In the genomic region with DNA sequence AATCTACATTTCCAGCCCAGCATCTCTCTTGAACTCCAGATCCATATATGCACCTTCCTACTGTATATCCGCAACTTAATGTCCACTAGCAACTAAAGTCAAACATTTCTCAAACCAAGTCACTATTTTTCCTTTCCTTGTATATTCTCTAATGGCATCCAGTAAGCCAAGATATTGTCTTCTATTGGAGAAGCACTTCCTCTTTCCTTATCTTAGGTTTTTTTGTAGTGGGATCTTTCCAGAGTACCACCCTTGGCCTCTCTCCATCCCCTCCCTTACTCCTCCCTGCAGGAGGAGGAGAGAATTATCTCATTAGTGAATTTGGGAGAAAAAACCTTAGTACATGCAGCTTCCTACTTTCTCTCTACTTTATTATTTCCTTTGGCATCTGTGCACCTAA, we compare ENCODE assay signal across 19 cellular contexts. TPM values are rescaled to one million over a fixed set of nuclear protein-coding genes. Genes with fewer than 3 reads are reported as not detected.
DNase-seq lines count a peak whose midpoint lies in the region; ATAC-seq, FAIRE-seq and TF ChIP-seq lines count a peak whose summit lies in the region.
"Had no signal": no experiment of that assay in that cellular context is flagged by ENCODE, and none has a peak within 500 bp of the region (broad histone marks: within the 10 kb centered on the region; RNA-seq: fewer than 3 reads in every experiment).

No MANE protein-coding gene starts in this region.

- no peak for DNase-seq in GM12891 (ENCODE audit: insufficient read length, low spot score)
- DNase-seq in GM12878 (ENCODE audit: low read depth, low spot score): no peak
- DNase-seq in pancreas: no peak
- DNase-seq in stimulated activated CD4-positive, alpha-beta T cell treated with anti-CD3 and anti-CD28 coated beads, Interleukin-15, amount 100 ng/mL, for 24 hours: no peak
- DNase-seq: AML-193; Caco-2; Calu3; CD4-positive, alpha-beta T cell; CD8-positive, alpha-beta T cell; DMS79 treated with DMSO at 0.1 percent for 48 hours; GF-D8 had no signal

- BruUV-seq in GM12878 (replicated peaks; lab: Mats Ljungman, UMichigan): no TSS peak

- H2AFZ ChIP-seq in GM12878 (ENCODE audit: control insufficient read depth, low read depth, low read length) (no peak overlapping the region), parathyroid adenoma (peak overlapping the region; percentile 14)

- H3K4me3 ChIP-seq in GM12878 (no peak overlapping the region), parathyroid adenoma (ENCODE audit: low read depth, low read length) (no peak overlapping the region), pancreas (no peak overlapping the region)
- H3K4me3 ChIP-seq: A549; BLaER1 treated with 17β-estradiol and CSF1 and Interleukin-3, amounts not matched to agents 10 nM and 100 nM had no signal

- H3K27me3 ChIP-seq in GM12878 (replicated peaks in 1 of 2; ENCODE audit: control insufficient read depth in 2 of 2, insufficient read depth in 2 of 2, low read length in 1 of 2): no peaks in the 10 kb centered on the region; a peak in 1 of 4 replicates
- H3K27me3 ChIP-seq in parathyroid adenoma (ENCODE audit: control insufficient read depth, insufficient read depth, low read length): no peaks in the 10 kb centered on the region
- H3K27me3 ChIP-seq in pancreas: no peaks in the 10 kb centered on the region
- H3K27me3 ChIP-seq: BLaER1 treated with 17β-estradiol and CSF1 and Interleukin-3, amounts not matched to agents 10 nM and 100 nM had no signal

- no peak for ATAC-seq in GM12878
- ATAC-seq in pancreas: no peak
- ATAC-seq: A549; CD8-positive, alpha-beta T cell had no signal

- in situ Hi-C loops in GM12878 (cut with MboI): no loop called here

- POLR2A ChIA-PET in GM12878 (lab: Charles Lee): no interaction called here

- FAIRE-seq in GM12891 (lab: Jason Lieb, UNC) (no peak), GM12878 (lab: Jason Lieb, UNC) (no peak), pancreas (lab: Jason Lieb, UNC) (no peak)
- FAIRE-seq: A549, D721Med, G401.6, GM19239 had no signal

- H3K79me2 ChIP-seq in GM12878 (ENCODE audit: control insufficient read depth, insufficient read depth, low read length) (no peaks in the 10 kb centered on the region), parathyroid adenoma (no peaks in the 10 kb centered on the region)

- no peak overlapping the region for H3K27ac ChIP-seq in GM12878 (ENCODE audit: control insufficient read depth, insufficient read depth)
- H3K27ac ChIP-seq in parathyroid adenoma: no peak overlapping the region
- no peak overlapping the region for H3K27ac ChIP-seq in pancreas
- H3K27ac ChIP-seq: 22Rv1; A549; BLaER1 treated with 17β-estradiol and CSF1 and Interleukin-3, amounts not matched to agents 10 nM and 100 nM; C4-2B had no signal

- H4K20me1 ChIP-seq in GM12878 (ENCODE audit: control insufficient read depth, insufficient read depth): no peaks in the 10 kb centered on the region
- H4K20me1 ChIP-seq: BLaER1 treated with 17β-estradiol and CSF1 and Interleukin-3, amounts not matched to agents 10 nM and 100 nM had no signal

- TF ChIP-seq POLR2A in GM12891 (IDR thresholded peaks at IDR 0.05; ENCODE audit: low read depth, low read length) (no peak), GM12878 (IDR thresholded peaks at IDR 0.05; ENCODE audit: low read depth, low read length) (no peak)

- RAD21 ChIA-PET in GM12878 (lab: Charles Lee; ENCODE audit: unreplicated experiment): no interaction called here

- H3K4me2 ChIP-seq in GM12878 (ENCODE audit: control insufficient read depth, insufficient read depth) (no peak overlapping the region), parathyroid adenoma (ENCODE audit: low read length) (no peak overlapping the region)
- H3K4me2 ChIP-seq: A549; BLaER1 treated with 17β-estradiol and CSF1 and Interleukin-3, amounts not matched to agents 10 nM and 100 nM had no signal

- no peak for TF ChIP-seq CTCF in GM12878 (IDR thresholded peaks at IDR 0.05 in 2 of 3, conservative IDR thresholded peaks at IDR 0.05 in 1 of 3; ENCODE audit: control insufficient read depth in 2 of 3, extremely low read depth in 1 of 3, insufficient read depth in 1 of 3, low read depth in 3 of 3, low read length in 3 of 3)
- TF ChIP-seq CTCF in parathyroid adenoma (IDR thresholded peaks at IDR 0.05): no peak
- TF ChIP-seq CTCF in pancreas (IDR thresholded peaks at IDR 0.05): no peak

- SMC1A ChIA-PET in GM12878 (lab: Charles Lee; ENCODE audit: uncharacterized antibody, unreplicated experiment): no interaction called here

- TF ChIP-seq EP300 in GM12878 (IDR thresholded peaks at IDR 0.05; ENCODE audit: borderline replicate concordance in 1 of 2, control insufficient read depth in 1 of 2, low read depth in 2 of 2, low read length in 2 of 2): no peak

- CTCF ChIA-PET in GM12878 (lab: Yijun Ruan, JAX): interaction anchor here (0.6 kb wide), 1 partner anchor 902 kb away, joined by 3 read pairs; no protein-coding TSS in a partner anchor

- TF ChIP-seq RAD21 in GM12878 (IDR thresholded peaks at IDR 0.05; ENCODE audit: insufficient read depth, low read depth, low read length): no peak

- H3K9ac ChIP-seq in GM12878 (ENCODE audit: control insufficient read depth, insufficient read depth, low read length) (no peak overlapping the region), parathyroid adenoma (no peak overlapping the region)
- H3K9ac ChIP-seq: BLaER1 treated with 17β-estradiol and CSF1 and Interleukin-3, amounts not matched to agents 10 nM and 100 nM had no signal

- H3K36me3 ChIP-seq in GM12878 (ENCODE audit: control insufficient read depth in 2 of 2, insufficient read depth in 2 of 2, low read length in 1 of 2) (no peaks in the 10 kb centered on the region), parathyroid adenoma (ENCODE audit: control insufficient read depth, insufficient read depth, low read length) (no peaks in the 10 kb centered on the region), pancreas (no peaks in the 10 kb centered on the region)
- H3K36me3 ChIP-seq: BLaER1 treated with 17β-estradiol and CSF1 and Interleukin-3, amounts not matched to agents 10 nM and 100 nM had no signal

- H3K4me1 ChIP-seq in GM12878 (ENCODE audit: control insufficient read depth, insufficient read depth, low read length) (no peaks in the 10 kb centered on the region), parathyroid adenoma (no peaks in the 10 kb centered on the region), pancreas (no peaks in the 10 kb centered on the region)
- H3K4me1 ChIP-seq: A549; BLaER1 treated with 17β-estradiol and CSF1 and Interleukin-3, amounts not matched to agents 10 nM and 100 nM had no signal

- H3K9me3 ChIP-seq in GM12878 (replicated peaks; ENCODE audit: control insufficient read depth, insufficient read depth, low read length): no peaks in the 10 kb centered on the region
- H3K9me3 ChIP-seq in parathyroid adenoma (ENCODE audit: control insufficient read depth, low read length): no peaks in the 10 kb centered on the region
- H3K9me3 ChIP-seq in pancreas: no peaks in the 10 kb centered on the region
- H3K9me3 ChIP-seq: A549; BLaER1 treated with 17β-estradiol and CSF1 and Interleukin-3, amounts not matched to agents 10 nM and 100 nM; Caco-2 had no signal

- intact Hi-C loops in GM12878 (cut with micrococcal nuclease; ENCODE audit: unreplicated experiment): no loop called here
- intact Hi-C loops in pancreas (cut with DNase I): no loop called here

- WGBS in GM12878 (ENCODE audit: insufficient coverage, insufficient replicate concordance, low lambda C conversion rate, missing lambda C conversion rate): 81% methylated on average over 1 of the region's 1 CpG
- 92 to 98% methylated on average over 1 of the region's 1 CpG for WGBS in pancreas, 2 donors

TF ChIP-seq in GM12891, 5 proteins besides CTCF, POLR2A, EP300 and RAD21:
- TF ChIP-seq POLR2AphosphoS5 (IDR thresholded peaks at IDR 0.05; ENCODE audit: low read depth, low read length) (no peak), SPI1 (IDR thresholded peaks at IDR 0.05; ENCODE audit: low read depth, low read length) (peak; percentile 48; the same call in 1 of the 2 replicates)

TF ChIP-seq in GM12878, 131 proteins besides CTCF, POLR2A, EP300 and RAD21 (continues in another document):
- TF ChIP-seq PAX5 (IDR thresholded peaks at IDR 0.05; ENCODE audit: borderline replicate concordance, low read depth, low read length) (no peak), MEF2B (IDR thresholded peaks at IDR 0.05; ENCODE audit: partially characterized antibody, poor library complexity, severe bottlenecking) (no peak), SPI1 (IDR thresholded peaks at IDR 0.05; ENCODE audit: borderline replicate concordance, insufficient read depth, low read depth, low read length) (peak; percentile 23; the same call in 1 of the 2 replicates)

RNA-seq across cellular contexts. Expression of a gene that starts 8.7 kb away (rescaled TPM):
- 48.4 TPM for polyA plus RNA-seq in GM12891 (2012; ENCODE audit: low read depth, missing spikeins)
- total RNA-seq in GM12878 (2013; cell fraction: nucleolus; rRNA removed): 161 and 165 TPM in 2 replicates
- total RNA-seq in GM12878 (2014; rRNA removed) (43.2 and 52.5 TPM in 2 replicates), GM12878 (2014; rRNA removed; fragmentation: Illumina TruSeq; extraction: Trizol) (75.9 and 76.3 TPM in 2 replicates), GM12878 (2021) (52.4 and 54.2 TPM in 2 replicates), pancreas (10 to 100 TPM; 27.8 to 59.1 (median 36.4) TPM)
- polyA plus RNA-seq in GM12878 (2011; ENCODE audit: low read depth): 34.5 TPM
- polyA plus RNA-seq in GM12878 (2011; rRNA removed) (113 and 142 TPM in 2 replicates), GM12878 (2014; fragmentation: Illumina TruSeq; extraction: Trizol) (83.7 and 99.8 TPM in 2 replicates), GM12878 (2014; fragmentation: Nextera tagmentation; extraction: Ambion mirVana) (10 to 100 TPM; 39.9 to 67.5 TPM), GM12878 (2014; rRNA removed) (49.2 and 54.6 TPM in 2 replicates), GM12878 (2016; fragmentation: Nextera tagmentation; extraction: Ambion mirVana) (10 to 100 TPM; 40.1 to 47.0 TPM), pancreas (10 to 100 TPM; 23.7 to 48.8 TPM)
- 51.2 and 58.1 TPM in 2 replicates for polyA plus RNA-seq in GM12878 (2011; cell fraction: cytosol; rRNA removed)
- polyA plus RNA-seq in GM12878 (2011; cell fraction: nucleus; rRNA removed): 49.7 and 53.2 TPM in 2 replicates
- polyA plus RNA-seq in GM12878 (2012): 37.5 and 49.6 TPM in 2 replicates
- polyA minus RNA-seq in GM12878 (2011; rRNA and poly(A)+ RNA removed): 73.9 and 98.5 TPM in 2 replicates
- 14.0 and 20.3 TPM in 2 replicates for polyA minus RNA-seq in GM12878 (2011; cell fraction: cytosol; rRNA and poly(A)+ RNA removed)
- 35.9 and 48.2 TPM in 2 replicates for polyA minus RNA-seq in GM12878 (2011; cell fraction: nucleus; rRNA and poly(A)+ RNA removed)
